Comparison of ENCODE assay signal across 8 cellular contexts in the genomic region with DNA sequence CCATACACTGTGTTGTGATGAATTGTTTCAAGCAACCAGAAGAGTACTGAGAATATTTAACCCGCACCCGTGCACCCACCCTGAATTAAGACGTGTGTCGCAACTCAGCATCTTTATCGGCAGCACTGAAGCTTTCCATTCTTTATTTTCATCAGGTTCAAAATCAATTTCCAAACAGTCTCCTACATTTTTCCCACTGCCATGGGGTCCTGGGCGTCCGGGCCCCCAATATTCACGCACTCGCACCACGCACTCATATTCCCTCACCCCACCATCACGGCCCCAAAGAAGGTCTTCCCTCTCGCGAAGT. TPM values are rescaled to one million over a fixed set of nuclear protein-coding genes. Genes with fewer than 3 reads are reported as not detected.
DNase-seq lines count a peak whose midpoint lies in the region; ATAC-seq and TF ChIP-seq lines count a peak whose summit lies in the region.

No MANE protein-coding gene starts in this region.

- BruUV-seq in MCF 10A (replicated peaks; lab: Mats Ljungman, UMichigan): no TSS peak

- H3K4me3 ChIP-seq in breast epithelium (peak overlapping the region; percentile 64 to 76 (median 76)), body of pancreas (peak overlapping the region in 1 of 2 donors; percentile 48), mesodermal cell (ENCODE audit: extremely low read depth, insufficient read depth, low read length, poor library complexity, severe bottlenecking) (peak overlapping the region; percentile 70), upper lobe of left lung (peak overlapping the region in 3 of 4 donors; percentile 71 to 87 (median 77))

- H3K27me3 Mint-ChIP-seq in MCF 10A (ENCODE audit: insufficient read depth, unreplicated experiment): no peaks in the 10 kb centered on the region

- H3K36me3 Mint-ChIP-seq in MCF 10A (ENCODE audit: insufficient read depth, unreplicated experiment): peaks cover 7% of the 10 kb centered on the region

- no peaks in the 10 kb centered on the region for H3K36me3 ChIP-seq in breast epithelium
- no peaks in the 10 kb centered on the region for H3K36me3 ChIP-seq in body of pancreas (replicated peaks in 1 of 2; ENCODE audit: insufficient read depth in 1 of 2, low read depth in 2 of 2)
- no peaks in the 10 kb centered on the region for H3K36me3 ChIP-seq in mesodermal cell (ENCODE audit: control insufficient read depth, insufficient read depth, low read length)
- no peaks in the 10 kb centered on the region for H3K36me3 ChIP-seq in upper lobe of left lung

- H3K4me1 ChIP-seq in breast epithelium (no peaks in the 10 kb centered on the region), body of pancreas (peaks cover 40% of the 10 kb centered on the region), mesodermal cell (ENCODE audit: control insufficient read depth, insufficient read depth, low read length, poor library complexity, severe bottlenecking) (peaks cover 14% of the 10 kb centered on the region), upper lobe of left lung (peaks cover 17 to 26% (median 21%) of the 10 kb centered on the region in 4 donors)

- DNase-seq in breast epithelium (ENCODE audit: low spot score in 2 of 2) (no peak), MCF 10A (ENCODE audit: unreplicated experiment) (no peak), body of pancreas (no peak), upper lobe of left lung (no peak), DMS153 treated with DMSO at 0.1 percent for 48 hours (lab: John Stamatoyannopoulos, UW; ENCODE audit: unreplicated experiment) (no peak), islet precursor cell (no peak), epidermal melanocyte (ENCODE audit: insufficient read length, low spot score) (no peak)

- H3K27me3 ChIP-seq in breast epithelium (no peaks in the 10 kb centered on the region), body of pancreas (no peaks in the 10 kb centered on the region), upper lobe of left lung (no peaks in the 10 kb centered on the region)

- POLR2A ChIA-PET in MCF 10A (lab: Yijun Ruan, JAX): interaction anchor here (0.7 to 1.1 kb wide), 2 partner anchors 17 to 122 kb away, joined by 4 read pairs; no protein-coding TSS in a partner anchor

- no peak for ATAC-seq in body of pancreas
- no peak for ATAC-seq in upper lobe of left lung (ENCODE audit: low FRiP score in 2 of 2)

- peak overlapping the region; percentile 73 to 80 for H3K27ac ChIP-seq in breast epithelium
- H3K27ac ChIP-seq in body of pancreas: peak overlapping the region in 3 of 4 donors; percentile 56 to 73 (median 62)
- H3K27ac ChIP-seq in mesodermal cell (ENCODE audit: low read depth, low read length, severe bottlenecking): no peak overlapping the region
- peak overlapping the region; percentile 77 to 96 (median 90) for H3K27ac ChIP-seq in upper lobe of left lung

- H3K4me3 Mint-ChIP-seq in MCF 10A (ENCODE audit: unreplicated experiment): no peak overlapping the region

- intact Hi-C loops in breast epithelium (cut with DNase I; ENCODE audit: low total_unique reads): no loop called here
- intact Hi-C loops in MCF 10A (cut with micrococcal nuclease): loop anchor here (5.0 kb wide), 1 partner anchor 33 kb away; a partner anchor contains a TSS
- intact Hi-C loops in body of pancreas (cut with DNase I): no loop called here

- TF ChIP-seq POLR2A in breast epithelium (IDR thresholded peaks at IDR 0.05): no peak
- TF ChIP-seq POLR2A in body of pancreas (IDR thresholded peaks at IDR 0.05): no peak
- TF ChIP-seq POLR2A in upper lobe of left lung (IDR thresholded peaks at IDR 0.05): no peak

- H3K27ac Mint-ChIP-seq in MCF 10A (ENCODE audit: low read depth, unreplicated experiment): no peak overlapping the region

- 28 to 32% methylated on average over 13 of the region's 13 CpGs for WGBS in body of pancreas, 2 donors
- 75 to 96% methylated on average over 8 to 13 of the region's 13 CpGs for WGBS in mesodermal cell (ENCODE audit: insufficient coverage in 2 of 2), 2 experiments
- 29 to 36% methylated on average over 13 of the region's 13 CpGs for WGBS in upper lobe of left lung, 2 donors

- TF ChIP-seq CTCF in breast epithelium (IDR thresholded peaks at IDR 0.05) (no peak), MCF 10A (IDR thresholded peaks at IDR 0.05; ENCODE audit: unreplicated experiment) (no peak), body of pancreas (IDR thresholded peaks at IDR 0.05) (no peak), upper lobe of left lung (IDR thresholded peaks at IDR 0.05) (no peak)

- CTCF ChIA-PET in MCF 10A (lab: Yijun Ruan, JAX): interaction anchor here (0.6 to 18.9 kb wide), 8 partner anchors 10 to 551 kb away, joined by 3 to 215 read pairs (median 4); a partner anchor contains a TSS

- no peaks in the 10 kb centered on the region for H3K9me3 ChIP-seq in breast epithelium
- H3K9me3 ChIP-seq in body of pancreas: no peaks in the 10 kb centered on the region
- no peaks in the 10 kb centered on the region for H3K9me3 ChIP-seq in mesodermal cell (ENCODE audit: control insufficient read depth, low read length)
- H3K9me3 ChIP-seq in upper lobe of left lung: no peaks in the 10 kb centered on the region

- H3K9me3 Mint-ChIP-seq in MCF 10A (ENCODE audit: unreplicated experiment): no peaks in the 10 kb centered on the region

- TF ChIP-seq EP300 in upper lobe of left lung (IDR thresholded peaks at IDR 0.05): no peak

- peaks cover 10% of the 10 kb centered on the region for H3K4me1 Mint-ChIP-seq in MCF 10A (ENCODE audit: insufficient read depth, unreplicated experiment)

RNA-seq across cellular contexts. Expression of a gene that starts 1.8 kb away (rescaled TPM):
- total RNA-seq in breast epithelium (1 to 10 TPM in 1 of 3 donors, under 1 TPM in 1, not detected in 1; 0.96 to 1.0 TPM), MCF 10A (2022) (0.37 TPM in 1 of 2 replicates, not detected in the other), body of pancreas (under 1 TPM in 1 of 2 donors, not detected in 1; 0.78 TPM), upper lobe of left lung (10 to 100 TPM in 1 of 6 donors, 1 to 10 TPM in 2, not detected in 3; 1.3 to 18.7 (median 8.2) TPM)
- 0.44 TPM for polyA plus RNA-seq in mesodermal cell (2013, experiment 1 of 2)
- polyA plus RNA-seq in mesodermal cell (2013, experiment 2 of 2): 0.96 TPM

RNA-seq across cellular contexts. Expression of a gene that starts 5.0 kb away (rescaled TPM):
- total RNA-seq in breast epithelium: under 1 TPM in 2 of 3 donors, not detected in 1; 0.33 to 0.73 TPM
- total RNA-seq in MCF 10A (2022): not detected in 2 replicates
- total RNA-seq in body of pancreas: 1 to 10 TPM in 1 of 2 donors, under 1 TPM in 1; 0.66 to 1.3 TPM
- polyA plus RNA-seq in mesodermal cell (2013, experiment 1 of 2): 0.18 TPM
- polyA plus RNA-seq in mesodermal cell (2013, experiment 2 of 2): not detected
- 1 to 10 TPM in 5 of 6 donors, under 1 TPM in 1; 0.33 to 6.6 (median 2.9) TPM for total RNA-seq in upper lobe of left lung

RNA-seq across cellular contexts. Expression of a gene that starts 5.7 kb away (rescaled TPM):
- 10 to 100 TPM in 1 of 3 donors, 1 to 10 TPM in 2; 8.8 to 10.7 (median 9.8) TPM for total RNA-seq in breast epithelium
- not detected in 2 replicates for total RNA-seq in MCF 10A (2022)
- total RNA-seq in body of pancreas: 1 to 10 TPM; 2.9 to 6.9 TPM
- polyA plus RNA-seq in mesodermal cell (2013, experiment 1 of 2): 2.5 TPM
- 2.0 TPM for polyA plus RNA-seq in mesodermal cell (2013, experiment 2 of 2)
- total RNA-seq in upper lobe of left lung: 100 to 1,000 TPM in 1 of 6 donors, 10 to 100 TPM in 3, 1 to 10 TPM in 2; 7.7 to 132 (median 33.5) TPM

RNA-seq across cellular contexts. Expression of a gene that starts 8.3 kb away (rescaled TPM):
- total RNA-seq in breast epithelium: under 1 TPM in 1 of 3 donors, not detected in 2; 0.29 TPM
- not detected in 2 replicates for total RNA-seq in MCF 10A (2022)
- not detected for total RNA-seq in body of pancreas
- polyA plus RNA-seq in mesodermal cell (2013, experiment 1 of 2): 0.22 TPM
- polyA plus RNA-seq in mesodermal cell (2013, experiment 2 of 2): not detected
- 1 to 10 TPM in 2 of 6 donors, not detected in 4; 1.6 to 1.8 TPM for total RNA-seq in upper lobe of left lung

RNA-seq across cellular contexts. Expression of a gene that starts 12.4 kb away (rescaled TPM):
- total RNA-seq in breast epithelium (not detected), MCF 10A (2022) (not detected in 2 replicates), body of pancreas (not detected), upper lobe of left lung (1 to 10 TPM in 1 of 6 donors, under 1 TPM in 3, not detected in 2; 0.54 to 2.0 (median 0.70) TPM)
- not detected for polyA plus RNA-seq in mesodermal cell (2013, experiment 1 of 2)
- polyA plus RNA-seq in mesodermal cell (2013, experiment 2 of 2): not detected
